Comparison of ENCODE assay signal across 7 cellular contexts in genomic region chr16:70686376-70687171, GRCh38. TPM values are rescaled to one million over a fixed set of nuclear protein-coding genes. Genes with fewer than 3 reads are reported as not detected.
DNase-seq lines count a peak whose midpoint lies in the region; TF ChIP-seq lines count a peak whose summit lies in the region.

No MANE protein-coding gene starts in this region.

- peaks cover 33% of the 10 kb centered on the region for H4K20me1 ChIP-seq in smooth muscle cell (ENCODE audit: low read depth)

- no peak overlapping the region for H3K9ac ChIP-seq in smooth muscle cell (ENCODE audit: low read depth)

- peak overlapping the region; percentile 71 for H3K4me3 Mint-ChIP-seq in HFFc6

- peak overlapping the region; percentile 78 for H3K4me2 ChIP-seq in smooth muscle cell

- H3K4me3 ChIP-seq in right atrium auricular region (peak overlapping the region; percentile 7 to 71), smooth muscle cell (peak overlapping the region; percentile 44)

- H3K36me3 ChIP-seq in right atrium auricular region (no peaks in the 10 kb centered on the region), smooth muscle cell (ENCODE audit: low read depth) (no peaks in the 10 kb centered on the region)

- no peaks in the 10 kb centered on the region for H3K9me3 Mint-ChIP-seq in HFFc6

- H3K4me1 ChIP-seq in right atrium auricular region (peaks cover 0 to 92% of the 10 kb centered on the region in 2 donors), smooth muscle cell (ENCODE audit: low read depth) (peaks cover 11% of the 10 kb centered on the region)

- H3K79me2 ChIP-seq in smooth muscle cell (ENCODE audit: low read depth) = peaks cover 35% of the 10 kb centered on the region

- DNase-seq in HFFc6 (no peak), right atrium auricular region (ENCODE audit: low spot score) (no peak), smooth muscle cell (lab: John Stamatoyannopoulos, UW; ENCODE audit: unreplicated experiment) (no peak), NCI-H187 treated with DMSO at 0.1 percent for 48 hours (lab: John Stamatoyannopoulos, UW) (no peak), T1000 (lab: John Stamatoyannopoulos, UW) (no peak)
- no peak for DNase-seq in activated CD4-positive, alpha-beta T cell treated with anti-CD3 and anti-CD28 coated beads for 48 hours

- H3K36me3 Mint-ChIP-seq in HFFc6 (ENCODE audit: low read depth) = no peaks in the 10 kb centered on the region

- H3K27me3 ChIP-seq in right atrium auricular region = no peaks in the 10 kb centered on the region
- H3K27me3 ChIP-seq in smooth muscle cell (ENCODE audit: low read depth) = no peaks in the 10 kb centered on the region

- H3K27ac Mint-ChIP-seq in HFFc6 = peak overlapping the region; percentile 91

- no peak for TF ChIP-seq CTCF in HFFc6 (IDR thresholded peaks at IDR 0.05)
- no peak for TF ChIP-seq CTCF in VCaP (conservative IDR thresholded peaks at IDR 0.05)
- TF ChIP-seq CTCF in right atrium auricular region (IDR thresholded peaks at IDR 0.05) = no peak
- TF ChIP-seq CTCF in smooth muscle cell (IDR thresholded peaks at IDR 0.05; ENCODE audit: borderline replicate concordance, insufficient read depth, poor library complexity, severe bottlenecking) = no peak

- no peaks in the 10 kb centered on the region for H3F3A ChIP-seq in smooth muscle cell (ENCODE audit: low read depth)

- H3K4me1 Mint-ChIP-seq in HFFc6 (ENCODE audit: low read depth) = peaks cover 52% of the 10 kb centered on the region

- H3K27me3 Mint-ChIP-seq in HFFc6 (ENCODE audit: insufficient read depth) = peaks cover 8% of the 10 kb centered on the region

- H2AFZ ChIP-seq in smooth muscle cell (ENCODE audit: low read depth) = no peak overlapping the region

- WGBS in smooth muscle cell (ENCODE audit: low lambda C conversion rate) = 52% methylated on average over 28 of the region's 29 CpGs

- peak overlapping the region; percentile 82 for H3K27ac ChIP-seq in VCaP
- peak overlapping the region; percentile 85 to 93 for H3K27ac ChIP-seq in right atrium auricular region
- no peak overlapping the region for H3K27ac ChIP-seq in smooth muscle cell (ENCODE audit: low read depth)

- no peaks in the 10 kb centered on the region for H3K9me3 ChIP-seq in right atrium auricular region
- no peaks in the 10 kb centered on the region for H3K9me3 ChIP-seq in smooth muscle cell (replicated peaks; ENCODE audit: low read depth)

RNA-seq across cellular contexts. Expression of gene MTSS2, which starts 0.7 kb away (rescaled TPM):
- total RNA-seq in HFFc6 (2021; fragmentation: NEBNext Ultra II Directional; extraction: Animal tissue kit (Norgen Biotek cat#: 25700)) = 10 to 100 TPM; 82.0 to 96.1 (median 86.5) TPM
- total RNA-seq in right atrium auricular region = 10 to 100 TPM; 35.3 to 44.7 TPM
- 19.5 and 27.1 TPM in 2 replicates for total RNA-seq in smooth muscle cell
- 4.2 and 8.7 TPM in 2 replicates for polyA plus RNA-seq in smooth muscle cell

RNA-seq across cellular contexts. Expression of gene IL34, which starts 40.2 kb away (rescaled TPM):
- under 1 TPM in 2 of 6 experiments, not detected in 4; 0.09 TPM for total RNA-seq in HFFc6 (2021; fragmentation: NEBNext Ultra II Directional; extraction: Animal tissue kit (Norgen Biotek cat#: 25700))
- total RNA-seq in right atrium auricular region (1 to 10 TPM in 1 of 2 donors, under 1 TPM in 1; 0.39 to 2.2 TPM), smooth muscle cell (not detected in 2 replicates)
- polyA plus RNA-seq in smooth muscle cell = 0.49 and 1.2 TPM in 2 replicates
